ENCODE assay signal across 28 cellular contexts in genomic region chr16:14560523-14560922, GRCh38.
DNase-seq lines count a peak whose midpoint lies in the region; ATAC-seq and TF ChIP-seq lines count a peak whose summit lies in the region.
"Had no signal": no experiment of that assay in that cellular context is flagged by ENCODE, and none has a peak within 500 bp of the region (broad histone marks: within the 10 kb centered on the region; RNA-seq: fewer than 3 reads in every experiment).

No MANE protein-coding gene starts in this region.

- H3K4me1 ChIP-seq in heart left ventricle (peaks cover 0 to 29% (median 11%) of the 10 kb centered on the region in 12 donors), neutrophil (ENCODE audit: control insufficient read depth in 1 of 2, insufficient read depth in 1 of 2, low read depth in 1 of 2, low read length in 1 of 2) (peaks cover 0 to 10% of the 10 kb centered on the region in 2 experiments), mesenchymal stem cell (ENCODE audit: control insufficient read depth, insufficient read depth, low read depth, low read length) (no peaks in the 10 kb centered on the region)
- H3K4me1 ChIP-seq: testis had no signal

- peaks cover 0 to 26% (median 11%) of the 10 kb centered on the region in 9 donors for H3K36me3 ChIP-seq in heart left ventricle
- peaks cover 6% of the 10 kb centered on the region for H3K36me3 ChIP-seq in neutrophil
- H3K36me3 ChIP-seq in mesenchymal stem cell (ENCODE audit: control insufficient read depth in 1 of 2, insufficient read depth in 2 of 2, low read depth in 1 of 2, low read length in 2 of 2) = peaks cover 3 to 14% of the 10 kb centered on the region in 2 experiments

- no peak overlapping the region for H2BK12ac ChIP-seq in mesenchymal stem cell (ENCODE audit: low read length in 2 of 2)

- no peak overlapping the region for H3K18ac ChIP-seq in mesenchymal stem cell (ENCODE audit: low read depth in 1 of 2, low read length in 2 of 2)

- no peak overlapping the region for H3K4ac ChIP-seq in mesenchymal stem cell (ENCODE audit: low read depth in 1 of 2, low read length in 2 of 2)

- no peak for TF ChIP-seq CTCF in VCaP (conservative IDR thresholded peaks at IDR 0.05)
- TF ChIP-seq CTCF in heart left ventricle (IDR thresholded peaks at IDR 0.05) = no peak
- no peak for TF ChIP-seq CTCF in neutrophil (IDR thresholded peaks at IDR 0.05)

- ATAC-seq in heart left ventricle = peak; percentile 24 to 49 (median 37)
- ATAC-seq in HG02884 (IDR thresholded peaks at IDR 0.05; ENCODE audit: unreplicated experiment) = no peak
- ATAC-seq: natural killer cell treated with Interleukin-12 subunit alpha and Interleukin-12 subunit beta and Interleukin-15 and Interleukin-18, amount 100 ng/mL, for 72 hours had no signal

- WGBS in heart left ventricle, 4 donors = 92 to 94% (median 94%) methylated on average over 7 of the region's 7 CpGs
- 94% methylated on average over 7 of the region's 7 CpGs for WGBS in mesenchymal stem cell

- no peak overlapping the region for H2AK5ac ChIP-seq in mesenchymal stem cell (ENCODE audit: low read length, severe bottlenecking)

- H3K9me3 ChIP-seq in heart left ventricle = no peaks in the 10 kb centered on the region
- no peaks in the 10 kb centered on the region for H3K9me3 ChIP-seq in neutrophil
- no peaks in the 10 kb centered on the region for H3K9me3 ChIP-seq in mesenchymal stem cell (ENCODE audit: control insufficient read depth, low read length)
- H3K9me3 ChIP-seq: lower lobe of right lung, testis had no signal

- H3K27ac ChIP-seq in VCaP = peak overlapping the region; percentile 44; the same call in 1 of the 2 replicates
- H3K27ac ChIP-seq in heart left ventricle = peak overlapping the region in 5 of 12 donors; percentile 9 to 44 (median 16)
- peak overlapping the region; percentile 50 for H3K27ac ChIP-seq in neutrophil
- no peak overlapping the region for H3K27ac ChIP-seq in mesenchymal stem cell (ENCODE audit: low read length, poor library complexity, severe bottlenecking)
- H3K27ac ChIP-seq: lower lobe of right lung, SK-N-MC, testis had no signal

- H3K4me3 ChIP-seq in heart left ventricle (no peak overlapping the region), neutrophil (ENCODE audit: low read depth in 1 of 2, low read length in 1 of 2) (no peak overlapping the region), mesenchymal stem cell (ENCODE audit: insufficient read depth in 1 of 2, low read depth in 1 of 2, low read length in 2 of 2) (no peak overlapping the region)
- H3K4me3 ChIP-seq: lower lobe of right lung, SK-N-MC, smooth muscle cell, testis had no signal

- H3K4me2 ChIP-seq in mesenchymal stem cell (ENCODE audit: low read length, poor library complexity, severe bottlenecking) = no peak overlapping the region
- H3K4me2 ChIP-seq: smooth muscle cell had no signal

- no peaks in the 10 kb centered on the region for H3K79me1 ChIP-seq in mesenchymal stem cell (replicated peaks; ENCODE audit: low read length, poor library complexity, severe bottlenecking)

- intact Hi-C loops in heart left ventricle (cut with DNase I) = loop anchor here in 1 of 10 donors (10.0 kb wide), 1 partner anchor 64 kb away; no protein-coding TSS in a partner anchor

- no peak overlapping the region for H3K23ac ChIP-seq in mesenchymal stem cell (ENCODE audit: low read length in 2 of 2)

- no peak overlapping the region for H4K8ac ChIP-seq in mesenchymal stem cell (ENCODE audit: low read length)

- no peak overlapping the region for H2BK15ac ChIP-seq in mesenchymal stem cell (ENCODE audit: low read depth, poor library complexity, severe bottlenecking)

- no peak overlapping the region for H2AFZ ChIP-seq in mesenchymal stem cell (ENCODE audit: low read depth, low read length)

- no peak overlapping the region for H4K91ac ChIP-seq in mesenchymal stem cell (ENCODE audit: low read length)

- no peak overlapping the region for H2BK5ac ChIP-seq in mesenchymal stem cell (ENCODE audit: low read depth, low read length, poor library complexity, severe bottlenecking)

- no peak overlapping the region for H3K14ac ChIP-seq in mesenchymal stem cell (ENCODE audit: low read length in 2 of 2)

- no peak for TF ChIP-seq POLR2A in heart left ventricle (IDR thresholded peaks at IDR 0.05)

- H3K9ac ChIP-seq in mesenchymal stem cell (ENCODE audit: low read length) = no peak overlapping the region

- no peak overlapping the region for H2BK120ac ChIP-seq in mesenchymal stem cell (ENCODE audit: low read depth, low read length)

- peak; percentile 30 for DNase-seq in AG20443 (ENCODE audit: low spot score)
- no peak for DNase-seq in heart left ventricle
- no peak for DNase-seq in hepatic stellate cell (ENCODE audit: low spot score)
- DNase-seq in mesenchymal stem cell = no peak
- DNase-seq in A172 (ENCODE audit: low spot score) = no peak
- DNase-seq: activated CD4-positive, alpha-beta memory T cell treated with anti-CD3 and anti-CD28 coated beads, Interleukin-2, amount 10 ng/mL, durations not matched to agents 7 days and 5 days; activated CD4-positive, alpha-beta T cell treated with anti-CD3 and anti-CD28 coated beads for 1 hour; activated naive CD4-positive, alpha-beta T cell treated with anti-CD3 and anti-CD28 coated beads, Interleukin-2, amount 10 ng/mL, durations not matched to agents 7 days and 5 days; amniotic stem cell; Calu3; CD4-positive, CD25-positive, alpha-beta regulatory T cell; DMS79 treated with DMSO at 0.1 percent for 48 hours; GF-D8; HCEC 1CT; islet precursor cell; lower lobe of right lung; NCI-H1092; NCI-H187 treated with DMSO at 0.1 percent for 48 hours; NCI-H2171; stimulated activated CD4-positive, alpha-beta T cell treated with anti-CD3 and anti-CD28 coated beads, Interleukin-1b, Interleukin-23, amount 100 ng/mL, for 48 hours; stimulated activated naive CD4-positive, alpha-beta T cell treated with Interleukin-2 at 50 U/mL for 16 hours; testis had no signal

- H3K27me3 ChIP-seq in heart left ventricle (no peaks in the 10 kb centered on the region), neutrophil (no peaks in the 10 kb centered on the region), mesenchymal stem cell (ENCODE audit: control insufficient read depth in 1 of 2, insufficient read depth in 1 of 2, low read length in 2 of 2) (no peaks in the 10 kb centered on the region)
- H3K27me3 ChIP-seq: testis had no signal
